ENCODE assay signal across 9 cellular contexts in the genomic region with DNA sequence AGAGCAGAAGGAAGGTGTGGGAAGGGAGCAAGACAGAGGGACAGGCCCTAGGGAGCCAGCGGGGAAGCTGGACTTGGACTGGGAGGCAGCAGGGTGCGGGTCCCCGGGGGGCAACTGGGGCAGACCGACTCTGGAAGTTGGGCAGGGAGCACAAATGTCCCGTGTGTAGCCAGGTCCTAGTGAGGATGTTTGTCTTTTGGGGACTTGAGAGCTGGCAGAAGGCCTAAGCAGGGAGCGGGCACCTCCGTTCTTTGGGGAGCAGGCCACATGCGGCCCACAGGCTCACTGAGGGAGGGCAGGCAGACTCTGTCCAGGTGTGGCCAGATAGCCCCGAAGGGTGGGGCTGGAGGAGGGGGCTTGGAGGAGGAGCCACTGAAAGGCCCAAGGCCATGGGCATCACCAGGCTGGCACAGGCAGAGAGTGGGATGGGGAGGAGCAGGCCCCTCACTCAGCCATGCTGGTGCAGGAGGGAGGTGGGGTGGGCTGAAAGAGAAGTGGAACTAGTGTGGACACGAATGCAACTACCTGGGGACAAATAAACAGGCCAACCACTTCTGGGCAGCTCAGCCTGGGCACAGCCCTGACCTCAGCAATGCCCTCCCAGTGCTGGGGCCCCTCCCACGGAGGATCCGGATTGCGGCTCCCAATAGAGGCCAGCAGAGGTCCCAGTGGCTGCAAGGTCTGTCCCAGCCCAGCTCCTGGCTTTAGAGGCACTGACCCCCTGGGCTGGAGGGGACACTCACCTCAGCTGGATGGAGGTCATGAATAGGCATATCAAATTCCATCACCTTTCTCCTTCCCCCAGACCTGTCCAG. TPM values are rescaled to one million over a fixed set of nuclear protein-coding genes. Genes with fewer than 3 reads are reported as not detected.
DNase-seq lines count a peak whose midpoint lies in the region; TF ChIP-seq lines count a peak whose summit lies in the region.
"Had no signal": no experiment of that assay in that cellular context is flagged by ENCODE, and none has a peak within 500 bp of the region (broad histone marks: within the 10 kb centered on the region; RNA-seq: fewer than 3 reads in every experiment).

No MANE protein-coding gene starts in this region.

- peak overlapping the region; percentile 84 for H3K4me3 Mint-ChIP-seq in neural crest cell

- H3K4me3 ChIP-seq in fibroblast of mammary gland (ENCODE audit: control insufficient read depth, low read depth, low read length) = peak overlapping the region; percentile 49

- no peaks in the 10 kb centered on the region for H3K36me3 Mint-ChIP-seq in neural crest cell (ENCODE audit: low read depth)

- H3K27ac Mint-ChIP-seq in neural crest cell (ENCODE audit: unreplicated experiment) = no peak overlapping the region

- TF ChIP-seq CTCF in fibroblast of mammary gland (conservative IDR thresholded peaks at IDR 0.05; ENCODE audit: control insufficient read depth, insufficient read depth, low read depth, low read length) (peak; percentile 30), neural crest cell (conservative IDR thresholded peaks at IDR 0.05) (no peak)

- DNase-seq in AG08395 (ENCODE audit: low spot score) (peak; percentile 84), LHCN-M2 (ENCODE audit: low read depth) (peak; percentile 31), fibroblast of mammary gland (ENCODE audit: low read depth) (no peak), neural crest cell (ENCODE audit: low read depth, low spot score) (no peak), SW480 (ENCODE audit: low spot score) (no peak), NOMO-1 treated with dmso at 0.1 percent for 144 hours (lab: John Stamatoyannopoulos, UW; ENCODE audit: unreplicated experiment) (no peak), amniotic stem cell (lab: John Stamatoyannopoulos, UW) (no peak)
- DNase-seq in stimulated activated CD4-positive, alpha-beta T cell treated with anti-CD3 and anti-CD28 coated beads, Interleukin-4, amount 100 ng/mL, for 24 hours = no peak
- DNase-seq: DMS79 had no signal

- H3K4me1 Mint-ChIP-seq in neural crest cell = peaks cover 32% of the 10 kb centered on the region

- H3K27me3 Mint-ChIP-seq in neural crest cell (ENCODE audit: low read depth) = peaks cover 36% of the 10 kb centered on the region

- no peaks in the 10 kb centered on the region for H3K9me3 Mint-ChIP-seq in neural crest cell

RNA-seq across cellular contexts. Expression of gene SCARF2, which starts 1.3 kb away (rescaled TPM):
- total RNA-seq in LHCN-M2 (2014; rRNA removed) (13.3 and 18.0 TPM in 2 replicates), neural crest cell (23.1 and 23.4 TPM in 2 replicates)
- 16.2 TPM for polyA plus RNA-seq in LHCN-M2 (2012)

RNA-seq across cellular contexts. Expression of gene ZNF74, which starts 44.9 kb away (rescaled TPM):
- total RNA-seq in LHCN-M2 (2014; rRNA removed) (9.8 and 9.9 TPM in 2 replicates), neural crest cell (54.2 and 55.1 TPM in 2 replicates)
- polyA plus RNA-seq in LHCN-M2 (2012) = 4.6 TPM

RNA-seq across cellular contexts. Expression of gene KLHL22, which starts 56.7 kb away (rescaled TPM):
- total RNA-seq in LHCN-M2 (2014; rRNA removed) = 29.4 and 31.6 TPM in 2 replicates
- polyA plus RNA-seq in LHCN-M2 (2012) = 18.9 TPM
- total RNA-seq in neural crest cell = 42.5 and 48.9 TPM in 2 replicates

Comparison
In these comparisons a context has a peak if more than half of its experiments do, and no peak if none do; other contexts are left out.
1. DNase-seq: peak in AG08395 (single experiment) and LHCN-M2 (single experiment); none in fibroblast of mammary gland (single experiment), neural crest cell (single experiment), stimulated activated CD4-positive, alpha-beta T cell treated with anti-CD3 and anti-CD28 coated beads, Interleukin-4, amount 100 ng/mL, for 24 hours (single experiment), SW480 (single experiment), NOMO-1 treated with dmso at 0.1 percent for 144 hours (single experiment) and amniotic stem cell (single experiment).